1 cellular context compared by ENCODE assay signal in the genomic region with DNA sequence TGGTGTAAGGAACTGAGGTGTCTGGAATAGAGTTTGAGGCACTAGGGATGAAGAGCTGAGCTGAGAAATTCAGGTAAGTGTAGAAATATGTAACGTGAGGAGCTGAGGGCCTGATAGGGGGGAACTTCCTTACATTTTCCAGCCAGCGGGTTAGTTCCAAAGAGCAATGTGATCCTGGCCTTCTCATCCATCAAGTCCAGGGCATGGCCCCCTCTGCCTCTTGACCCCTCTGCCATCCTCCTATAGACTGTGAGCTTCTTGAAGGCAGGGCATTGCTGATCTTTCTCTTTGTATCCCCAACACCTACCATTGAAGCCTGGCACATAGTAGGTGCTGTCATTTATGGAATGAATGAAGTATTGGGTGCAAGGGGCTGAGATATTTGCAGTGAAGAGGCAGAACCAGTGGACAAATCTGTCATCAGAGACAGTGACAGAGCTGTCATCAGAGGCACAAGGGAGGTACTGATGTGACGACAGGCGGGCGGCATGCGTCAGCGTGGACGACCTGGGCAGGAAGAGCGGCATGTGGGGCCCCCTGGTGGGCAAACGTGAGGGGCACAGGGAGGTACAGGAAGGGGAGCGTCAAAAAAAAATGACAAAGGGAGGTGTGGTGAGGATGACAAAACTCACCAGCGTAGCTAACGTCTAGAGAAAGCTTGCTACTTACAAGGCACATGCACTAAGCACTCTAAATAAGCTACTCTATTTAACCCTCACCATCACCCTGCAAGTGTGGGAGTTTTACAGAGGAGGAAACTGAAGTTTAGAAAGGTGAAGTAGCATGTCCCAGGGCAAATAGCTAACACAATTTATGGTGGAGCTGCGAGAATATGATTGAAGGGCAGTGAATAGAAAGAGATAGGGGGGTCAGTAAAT.
A peak's percentile ranks its signal among the peaks of the same experiment; 100 is the strongest.
TF ChIP-seq lines count a peak whose summit lies in the region.

No MANE protein-coding gene starts in this region.

TF ChIP-seq in HEK293, 187 proteins besides CTCF, POLR2A, EP300 and RAD21 (continued from another document and continues in another):
- TF ChIP-seq, protein P1, sequence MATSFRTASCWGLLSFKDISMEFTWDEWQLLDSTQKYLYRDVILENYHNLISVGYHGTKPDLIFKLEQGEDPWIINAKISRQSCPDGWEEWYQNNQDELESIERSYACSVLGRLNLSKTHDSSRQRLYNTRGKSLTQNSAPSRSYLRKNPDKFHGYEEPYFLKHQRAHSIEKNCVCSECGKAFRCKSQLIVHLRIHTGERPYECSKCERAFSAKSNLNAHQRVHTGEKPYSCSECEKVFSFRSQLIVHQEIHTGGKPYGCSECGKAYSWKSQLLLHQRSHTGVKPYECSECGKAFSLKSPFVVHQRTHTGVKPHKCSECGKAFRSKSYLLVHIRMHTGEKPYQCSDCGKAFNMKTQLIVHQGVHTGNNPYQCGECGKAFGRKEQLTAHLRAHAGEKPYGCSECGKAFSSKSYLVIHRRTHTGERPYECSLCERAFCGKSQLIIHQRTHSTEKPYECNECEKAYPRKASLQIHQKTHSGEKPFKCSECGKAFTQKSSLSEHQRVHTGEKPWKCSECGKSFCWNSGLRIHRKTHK (tag by site-specific recombination; IDR thresholded peaks at IDR 0.05) = no peak
- TF ChIP-seq KLF10 (tag by site-specific recombination; IDR thresholded peaks at IDR 0.05) = 0 out of 2 replicates have a peak, but pooled peaks have one; percentile 52
- no peak for TF ChIP-seq RBAK (tag by site-specific recombination; IDR thresholded peaks at IDR 0.05)
- no peak for TF ChIP-seq ZNF791 (tag by site-specific recombination; IDR thresholded peaks at IDR 0.05)
- TF ChIP-seq, protein P2, sequence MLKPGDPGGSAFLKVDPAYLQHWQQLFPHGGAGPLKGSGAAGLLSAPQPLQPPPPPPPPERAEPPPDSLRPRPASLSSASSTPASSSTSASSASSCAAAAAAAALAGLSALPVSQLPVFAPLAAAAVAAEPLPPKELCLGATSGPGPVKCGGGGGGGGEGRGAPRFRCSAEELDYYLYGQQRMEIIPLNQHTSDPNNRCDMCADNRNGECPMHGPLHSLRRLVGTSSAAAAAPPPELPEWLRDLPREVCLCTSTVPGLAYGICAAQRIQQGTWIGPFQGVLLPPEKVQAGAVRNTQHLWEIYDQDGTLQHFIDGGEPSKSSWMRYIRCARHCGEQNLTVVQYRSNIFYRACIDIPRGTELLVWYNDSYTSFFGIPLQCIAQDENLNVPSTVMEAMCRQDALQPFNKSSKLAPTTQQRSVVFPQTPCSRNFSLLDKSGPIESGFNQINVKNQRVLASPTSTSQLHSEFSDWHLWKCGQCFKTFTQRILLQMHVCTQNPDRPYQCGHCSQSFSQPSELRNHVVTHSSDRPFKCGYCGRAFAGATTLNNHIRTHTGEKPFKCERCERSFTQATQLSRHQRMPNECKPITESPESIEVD (tag by site-specific recombination; IDR thresholded peaks at IDR 0.05) = no peak
- TF ChIP-seq ZFP41 (tag by site-specific recombination; IDR thresholded peaks at IDR 0.05; ENCODE audit: borderline replicate concordance) = no peak
- no peak for TF ChIP-seq ZNF426 (tag by site-specific recombination; IDR thresholded peaks at IDR 0.05)
- no peak for TF ChIP-seq ZNF274 (IDR thresholded peaks at IDR 0.05; ENCODE audit: low read length)
- no peak for TF ChIP-seq ZNF274 (tag by site-specific recombination; IDR thresholded peaks at IDR 0.05; ENCODE audit: borderline replicate concordance)
- TF ChIP-seq HOXA7 (CRISPR knock-in tag; IDR thresholded peaks at IDR 0.05; ENCODE audit: borderline replicate concordance) = no peak
- TF ChIP-seq ZNF404 (tag by site-specific recombination; IDR thresholded peaks at IDR 0.05) = no peak
- TF ChIP-seq ZNF670 (tag by site-specific recombination; IDR thresholded peaks at IDR 0.05; ENCODE audit: low read depth) = no peak
- TF ChIP-seq, protein P3, sequence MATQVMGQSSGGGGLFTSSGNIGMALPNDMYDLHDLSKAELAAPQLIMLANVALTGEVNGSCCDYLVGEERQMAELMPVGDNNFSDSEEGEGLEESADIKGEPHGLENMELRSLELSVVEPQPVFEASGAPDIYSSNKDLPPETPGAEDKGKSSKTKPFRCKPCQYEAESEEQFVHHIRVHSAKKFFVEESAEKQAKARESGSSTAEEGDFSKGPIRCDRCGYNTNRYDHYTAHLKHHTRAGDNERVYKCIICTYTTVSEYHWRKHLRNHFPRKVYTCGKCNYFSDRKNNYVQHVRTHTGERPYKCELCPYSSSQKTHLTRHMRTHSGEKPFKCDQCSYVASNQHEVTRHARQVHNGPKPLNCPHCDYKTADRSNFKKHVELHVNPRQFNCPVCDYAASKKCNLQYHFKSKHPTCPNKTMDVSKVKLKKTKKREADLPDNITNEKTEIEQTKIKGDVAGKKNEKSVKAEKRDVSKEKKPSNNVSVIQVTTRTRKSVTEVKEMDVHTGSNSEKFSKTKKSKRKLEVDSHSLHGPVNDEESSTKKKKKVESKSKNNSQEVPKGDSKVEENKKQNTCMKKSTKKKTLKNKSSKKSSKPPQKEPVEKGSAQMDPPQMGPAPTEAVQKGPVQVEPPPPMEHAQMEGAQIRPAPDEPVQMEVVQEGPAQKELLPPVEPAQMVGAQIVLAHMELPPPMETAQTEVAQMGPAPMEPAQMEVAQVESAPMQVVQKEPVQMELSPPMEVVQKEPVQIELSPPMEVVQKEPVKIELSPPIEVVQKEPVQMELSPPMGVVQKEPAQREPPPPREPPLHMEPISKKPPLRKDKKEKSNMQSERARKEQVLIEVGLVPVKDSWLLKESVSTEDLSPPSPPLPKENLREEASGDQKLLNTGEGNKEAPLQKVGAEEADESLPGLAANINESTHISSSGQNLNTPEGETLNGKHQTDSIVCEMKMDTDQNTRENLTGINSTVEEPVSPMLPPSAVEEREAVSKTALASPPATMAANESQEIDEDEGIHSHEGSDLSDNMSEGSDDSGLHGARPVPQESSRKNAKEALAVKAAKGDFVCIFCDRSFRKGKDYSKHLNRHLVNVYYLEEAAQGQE (tag by site-specific recombination; IDR thresholded peaks at IDR 0.05) = no peak
- TF ChIP-seq ZNF514 (tag by site-specific recombination; IDR thresholded peaks at IDR 0.05) = no peak
- peak; percentile 90; the same call in 1 of the 2 replicates for TF ChIP-seq ZNF24 (tag by site-specific recombination; IDR thresholded peaks at IDR 0.05)
- TF ChIP-seq, protein P4, sequence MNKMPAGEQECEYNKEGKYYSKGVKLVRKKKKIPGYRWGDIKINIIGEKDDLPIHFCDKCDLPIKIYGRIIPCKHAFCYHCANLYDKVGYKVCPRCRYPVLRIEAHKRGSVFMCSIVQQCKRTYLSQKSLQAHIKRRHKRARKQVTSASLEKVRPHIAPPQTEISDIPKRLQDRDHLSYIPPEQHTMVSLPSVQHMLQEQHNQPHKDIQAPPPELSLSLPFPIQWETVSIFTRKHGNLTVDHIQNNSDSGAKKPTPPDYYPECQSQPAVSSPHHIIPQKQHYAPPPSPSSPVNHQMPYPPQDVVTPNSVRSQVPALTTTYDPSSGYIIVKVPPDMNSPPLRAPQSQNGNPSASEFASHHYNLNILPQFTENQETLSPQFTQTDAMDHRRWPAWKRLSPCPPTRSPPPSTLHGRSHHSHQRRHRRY (tag by site-specific recombination; IDR thresholded peaks at IDR 0.05) = no peak
- TF ChIP-seq, protein P5, sequence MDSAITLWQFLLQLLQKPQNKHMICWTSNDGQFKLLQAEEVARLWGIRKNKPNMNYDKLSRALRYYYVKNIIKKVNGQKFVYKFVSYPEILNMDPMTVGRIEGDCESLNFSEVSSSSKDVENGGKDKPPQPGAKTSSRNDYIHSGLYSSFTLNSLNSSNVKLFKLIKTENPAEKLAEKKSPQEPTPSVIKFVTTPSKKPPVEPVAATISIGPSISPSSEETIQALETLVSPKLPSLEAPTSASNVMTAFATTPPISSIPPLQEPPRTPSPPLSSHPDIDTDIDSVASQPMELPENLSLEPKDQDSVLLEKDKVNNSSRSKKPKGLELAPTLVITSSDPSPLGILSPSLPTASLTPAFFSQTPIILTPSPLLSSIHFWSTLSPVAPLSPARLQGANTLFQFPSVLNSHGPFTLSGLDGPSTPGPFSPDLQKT (IDR thresholded peaks at IDR 0.05; ENCODE audit: borderline replicate concordance, low read depth, low read length) = no peak
- TF ChIP-seq KLF9 (tag by site-specific recombination; IDR thresholded peaks at IDR 0.05; ENCODE audit: low read depth) = peak; percentile 72
- TF ChIP-seq, protein P6, sequence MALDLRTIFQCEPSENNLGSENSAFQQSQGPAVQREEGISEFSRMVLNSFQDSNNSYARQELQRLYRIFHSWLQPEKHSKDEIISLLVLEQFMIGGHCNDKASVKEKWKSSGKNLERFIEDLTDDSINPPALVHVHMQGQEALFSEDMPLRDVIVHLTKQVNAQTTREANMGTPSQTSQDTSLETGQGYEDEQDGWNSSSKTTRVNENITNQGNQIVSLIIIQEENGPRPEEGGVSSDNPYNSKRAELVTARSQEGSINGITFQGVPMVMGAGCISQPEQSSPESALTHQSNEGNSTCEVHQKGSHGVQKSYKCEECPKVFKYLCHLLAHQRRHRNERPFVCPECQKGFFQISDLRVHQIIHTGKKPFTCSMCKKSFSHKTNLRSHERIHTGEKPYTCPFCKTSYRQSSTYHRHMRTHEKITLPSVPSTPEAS (tag by site-specific recombination; IDR thresholded peaks at IDR 0.05) = peak; percentile 38; the same call in 1 of the 2 replicates
- no peak for TF ChIP-seq ZNF112 (tag by site-specific recombination; IDR thresholded peaks at IDR 0.05)
- TF ChIP-seq, protein P7, sequence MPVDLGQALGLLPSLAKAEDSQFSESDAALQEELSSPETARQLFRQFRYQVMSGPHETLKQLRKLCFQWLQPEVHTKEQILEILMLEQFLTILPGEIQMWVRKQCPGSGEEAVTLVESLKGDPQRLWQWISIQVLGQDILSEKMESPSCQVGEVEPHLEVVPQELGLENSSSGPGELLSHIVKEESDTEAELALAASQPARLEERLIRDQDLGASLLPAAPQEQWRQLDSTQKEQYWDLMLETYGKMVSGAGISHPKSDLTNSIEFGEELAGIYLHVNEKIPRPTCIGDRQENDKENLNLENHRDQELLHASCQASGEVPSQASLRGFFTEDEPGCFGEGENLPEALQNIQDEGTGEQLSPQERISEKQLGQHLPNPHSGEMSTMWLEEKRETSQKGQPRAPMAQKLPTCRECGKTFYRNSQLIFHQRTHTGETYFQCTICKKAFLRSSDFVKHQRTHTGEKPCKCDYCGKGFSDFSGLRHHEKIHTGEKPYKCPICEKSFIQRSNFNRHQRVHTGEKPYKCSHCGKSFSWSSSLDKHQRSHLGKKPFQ (tag by site-specific recombination; IDR thresholded peaks at IDR 0.05) = no peak
- TF ChIP-seq, protein P8, sequence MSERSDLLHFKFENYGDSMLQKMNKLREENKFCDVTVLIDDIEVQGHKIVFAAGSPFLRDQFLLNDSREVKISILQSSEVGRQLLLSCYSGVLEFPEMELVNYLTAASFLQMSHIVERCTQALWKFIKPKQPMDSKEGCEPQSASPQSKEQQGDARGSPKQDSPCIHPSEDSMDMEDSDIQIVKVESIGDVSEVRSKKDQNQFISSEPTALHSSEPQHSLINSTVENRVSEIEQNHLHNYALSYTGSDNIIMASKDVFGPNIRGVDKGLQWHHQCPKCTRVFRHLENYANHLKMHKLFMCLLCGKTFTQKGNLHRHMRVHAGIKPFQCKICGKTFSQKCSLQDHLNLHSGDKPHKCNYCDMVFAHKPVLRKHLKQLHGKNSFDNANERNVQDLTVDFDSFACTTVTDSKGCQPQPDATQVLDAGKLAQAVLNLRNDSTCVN (tag by site-specific recombination; optimal IDR thresholded peaks at IDR 0.05) = no peak
- peak; percentile 46 for TF ChIP-seq SP2 (tag by site-specific recombination; IDR thresholded peaks at IDR 0.05)
- TF ChIP-seq, protein P9, sequence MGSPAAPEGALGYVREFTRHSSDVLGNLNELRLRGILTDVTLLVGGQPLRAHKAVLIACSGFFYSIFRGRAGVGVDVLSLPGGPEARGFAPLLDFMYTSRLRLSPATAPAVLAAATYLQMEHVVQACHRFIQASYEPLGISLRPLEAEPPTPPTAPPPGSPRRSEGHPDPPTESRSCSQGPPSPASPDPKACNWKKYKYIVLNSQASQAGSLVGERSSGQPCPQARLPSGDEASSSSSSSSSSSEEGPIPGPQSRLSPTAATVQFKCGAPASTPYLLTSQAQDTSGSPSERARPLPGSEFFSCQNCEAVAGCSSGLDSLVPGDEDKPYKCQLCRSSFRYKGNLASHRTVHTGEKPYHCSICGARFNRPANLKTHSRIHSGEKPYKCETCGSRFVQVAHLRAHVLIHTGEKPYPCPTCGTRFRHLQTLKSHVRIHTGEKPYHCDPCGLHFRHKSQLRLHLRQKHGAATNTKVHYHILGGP (tag by site-specific recombination; IDR thresholded peaks at IDR 0.05) = no peak
- TF ChIP-seq ZNF529 (tag by site-specific recombination; IDR thresholded peaks at IDR 0.05; ENCODE audit: insufficient replicate concordance) = no peak
- TF ChIP-seq, protein P10, sequence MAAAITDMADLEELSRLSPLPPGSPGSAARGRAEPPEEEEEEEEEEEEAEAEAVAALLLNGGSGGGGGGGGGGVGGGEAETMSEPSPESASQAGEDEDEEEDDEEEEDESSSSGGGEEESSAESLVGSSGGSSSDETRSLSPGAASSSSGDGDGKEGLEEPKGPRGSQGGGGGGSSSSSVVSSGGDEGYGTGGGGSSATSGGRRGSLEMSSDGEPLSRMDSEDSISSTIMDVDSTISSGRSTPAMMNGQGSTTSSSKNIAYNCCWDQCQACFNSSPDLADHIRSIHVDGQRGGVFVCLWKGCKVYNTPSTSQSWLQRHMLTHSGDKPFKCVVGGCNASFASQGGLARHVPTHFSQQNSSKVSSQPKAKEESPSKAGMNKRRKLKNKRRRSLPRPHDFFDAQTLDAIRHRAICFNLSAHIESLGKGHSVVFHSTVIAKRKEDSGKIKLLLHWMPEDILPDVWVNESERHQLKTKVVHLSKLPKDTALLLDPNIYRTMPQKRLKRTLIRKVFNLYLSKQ (tag by site-specific recombination; IDR thresholded peaks at IDR 0.05; ENCODE audit: borderline replicate concordance) = no peak
- peak; percentile 12; the same call in 1 of the 2 replicates for TF ChIP-seq ZBTB7A (tag by site-specific recombination; IDR thresholded peaks at IDR 0.05; ENCODE audit: low read depth)
- no peak for TF ChIP-seq ZBTB20 (tag by site-specific recombination; IDR thresholded peaks at IDR 0.05)
- TF ChIP-seq GLI4 (tag by site-specific recombination; IDR thresholded peaks at IDR 0.05) = no peak
- TF ChIP-seq, protein P11, sequence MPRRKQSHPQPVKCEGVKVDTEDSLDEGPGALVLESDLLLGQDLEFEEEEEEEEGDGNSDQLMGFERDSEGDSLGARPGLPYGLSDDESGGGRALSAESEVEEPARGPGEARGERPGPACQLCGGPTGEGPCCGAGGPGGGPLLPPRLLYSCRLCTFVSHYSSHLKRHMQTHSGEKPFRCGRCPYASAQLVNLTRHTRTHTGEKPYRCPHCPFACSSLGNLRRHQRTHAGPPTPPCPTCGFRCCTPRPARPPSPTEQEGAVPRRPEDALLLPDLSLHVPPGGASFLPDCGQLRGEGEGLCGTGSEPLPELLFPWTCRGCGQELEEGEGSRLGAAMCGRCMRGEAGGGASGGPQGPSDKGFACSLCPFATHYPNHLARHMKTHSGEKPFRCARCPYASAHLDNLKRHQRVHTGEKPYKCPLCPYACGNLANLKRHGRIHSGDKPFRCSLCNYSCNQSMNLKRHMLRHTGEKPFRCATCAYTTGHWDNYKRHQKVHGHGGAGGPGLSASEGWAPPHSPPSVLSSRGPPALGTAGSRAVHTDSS (tag by site-specific recombination; IDR thresholded peaks at IDR 0.05) = no peak
- TF ChIP-seq, protein P12, sequence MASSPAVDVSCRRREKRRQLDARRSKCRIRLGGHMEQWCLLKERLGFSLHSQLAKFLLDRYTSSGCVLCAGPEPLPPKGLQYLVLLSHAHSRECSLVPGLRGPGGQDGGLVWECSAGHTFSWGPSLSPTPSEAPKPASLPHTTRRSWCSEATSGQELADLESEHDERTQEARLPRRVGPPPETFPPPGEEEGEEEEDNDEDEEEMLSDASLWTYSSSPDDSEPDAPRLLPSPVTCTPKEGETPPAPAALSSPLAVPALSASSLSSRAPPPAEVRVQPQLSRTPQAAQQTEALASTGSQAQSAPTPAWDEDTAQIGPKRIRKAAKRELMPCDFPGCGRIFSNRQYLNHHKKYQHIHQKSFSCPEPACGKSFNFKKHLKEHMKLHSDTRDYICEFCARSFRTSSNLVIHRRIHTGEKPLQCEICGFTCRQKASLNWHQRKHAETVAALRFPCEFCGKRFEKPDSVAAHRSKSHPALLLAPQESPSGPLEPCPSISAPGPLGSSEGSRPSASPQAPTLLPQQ (tag by site-specific recombination; IDR thresholded peaks at IDR 0.05) = 0 out of 2 replicates have a peak, but pooled peaks have one; percentile 49
- no peak for TF ChIP-seq ZNF239 (tag by site-specific recombination; IDR thresholded peaks at IDR 0.05)
